In genomic region chr1:145982010-145982723, GRCh38 we compare ENCODE assay signal across 1 cellular context.
TF ChIP-seq lines count a peak whose summit lies in the region.

No MANE protein-coding gene starts in this region.

TF ChIP-seq in H1, 55 proteins besides CTCF, POLR2A, EP300 and RAD21:
- TF ChIP-seq JUN (IDR thresholded peaks at IDR 0.05; ENCODE audit: low read depth, low read length) (no peak), CHD1 (IDR thresholded peaks at IDR 0.05; ENCODE audit: low read depth, low read length) (no peak), CTBP2 (IDR thresholded peaks at IDR 0.05; ENCODE audit: borderline replicate concordance, insufficient read depth, insufficient read length, low read length) (no peak), NRF1 (IDR thresholded peaks at IDR 0.05; ENCODE audit: low read depth, low read length) (no peak), SRF (IDR thresholded peaks at IDR 0.05; ENCODE audit: low read depth, low read length) (no peak), SIN3A (conservative IDR thresholded peaks at IDR 0.05 in 1 of 2, IDR thresholded peaks at IDR 0.05 in 1 of 2; ENCODE audit: low read depth in 1 of 2, low read length in 2 of 2) (no peak), ZNF274 (IDR thresholded peaks at IDR 0.05; ENCODE audit: borderline replicate concordance, extremely low read depth, low read length) (no peak), ASH2L (IDR thresholded peaks at IDR 0.05; ENCODE audit: low read length) (no peak), MAFK (IDR thresholded peaks at IDR 0.05; ENCODE audit: low read depth, low read length) (no peak), RBBP5 (IDR thresholded peaks at IDR 0.05; ENCODE audit: borderline replicate concordance, low read depth, low read length) (no peak), TAF7 (optimal IDR thresholded peaks at IDR 0.05; ENCODE audit: borderline replicate concordance, low read depth, low read length) (no peak)
- TF ChIP-seq, protein P1, sequence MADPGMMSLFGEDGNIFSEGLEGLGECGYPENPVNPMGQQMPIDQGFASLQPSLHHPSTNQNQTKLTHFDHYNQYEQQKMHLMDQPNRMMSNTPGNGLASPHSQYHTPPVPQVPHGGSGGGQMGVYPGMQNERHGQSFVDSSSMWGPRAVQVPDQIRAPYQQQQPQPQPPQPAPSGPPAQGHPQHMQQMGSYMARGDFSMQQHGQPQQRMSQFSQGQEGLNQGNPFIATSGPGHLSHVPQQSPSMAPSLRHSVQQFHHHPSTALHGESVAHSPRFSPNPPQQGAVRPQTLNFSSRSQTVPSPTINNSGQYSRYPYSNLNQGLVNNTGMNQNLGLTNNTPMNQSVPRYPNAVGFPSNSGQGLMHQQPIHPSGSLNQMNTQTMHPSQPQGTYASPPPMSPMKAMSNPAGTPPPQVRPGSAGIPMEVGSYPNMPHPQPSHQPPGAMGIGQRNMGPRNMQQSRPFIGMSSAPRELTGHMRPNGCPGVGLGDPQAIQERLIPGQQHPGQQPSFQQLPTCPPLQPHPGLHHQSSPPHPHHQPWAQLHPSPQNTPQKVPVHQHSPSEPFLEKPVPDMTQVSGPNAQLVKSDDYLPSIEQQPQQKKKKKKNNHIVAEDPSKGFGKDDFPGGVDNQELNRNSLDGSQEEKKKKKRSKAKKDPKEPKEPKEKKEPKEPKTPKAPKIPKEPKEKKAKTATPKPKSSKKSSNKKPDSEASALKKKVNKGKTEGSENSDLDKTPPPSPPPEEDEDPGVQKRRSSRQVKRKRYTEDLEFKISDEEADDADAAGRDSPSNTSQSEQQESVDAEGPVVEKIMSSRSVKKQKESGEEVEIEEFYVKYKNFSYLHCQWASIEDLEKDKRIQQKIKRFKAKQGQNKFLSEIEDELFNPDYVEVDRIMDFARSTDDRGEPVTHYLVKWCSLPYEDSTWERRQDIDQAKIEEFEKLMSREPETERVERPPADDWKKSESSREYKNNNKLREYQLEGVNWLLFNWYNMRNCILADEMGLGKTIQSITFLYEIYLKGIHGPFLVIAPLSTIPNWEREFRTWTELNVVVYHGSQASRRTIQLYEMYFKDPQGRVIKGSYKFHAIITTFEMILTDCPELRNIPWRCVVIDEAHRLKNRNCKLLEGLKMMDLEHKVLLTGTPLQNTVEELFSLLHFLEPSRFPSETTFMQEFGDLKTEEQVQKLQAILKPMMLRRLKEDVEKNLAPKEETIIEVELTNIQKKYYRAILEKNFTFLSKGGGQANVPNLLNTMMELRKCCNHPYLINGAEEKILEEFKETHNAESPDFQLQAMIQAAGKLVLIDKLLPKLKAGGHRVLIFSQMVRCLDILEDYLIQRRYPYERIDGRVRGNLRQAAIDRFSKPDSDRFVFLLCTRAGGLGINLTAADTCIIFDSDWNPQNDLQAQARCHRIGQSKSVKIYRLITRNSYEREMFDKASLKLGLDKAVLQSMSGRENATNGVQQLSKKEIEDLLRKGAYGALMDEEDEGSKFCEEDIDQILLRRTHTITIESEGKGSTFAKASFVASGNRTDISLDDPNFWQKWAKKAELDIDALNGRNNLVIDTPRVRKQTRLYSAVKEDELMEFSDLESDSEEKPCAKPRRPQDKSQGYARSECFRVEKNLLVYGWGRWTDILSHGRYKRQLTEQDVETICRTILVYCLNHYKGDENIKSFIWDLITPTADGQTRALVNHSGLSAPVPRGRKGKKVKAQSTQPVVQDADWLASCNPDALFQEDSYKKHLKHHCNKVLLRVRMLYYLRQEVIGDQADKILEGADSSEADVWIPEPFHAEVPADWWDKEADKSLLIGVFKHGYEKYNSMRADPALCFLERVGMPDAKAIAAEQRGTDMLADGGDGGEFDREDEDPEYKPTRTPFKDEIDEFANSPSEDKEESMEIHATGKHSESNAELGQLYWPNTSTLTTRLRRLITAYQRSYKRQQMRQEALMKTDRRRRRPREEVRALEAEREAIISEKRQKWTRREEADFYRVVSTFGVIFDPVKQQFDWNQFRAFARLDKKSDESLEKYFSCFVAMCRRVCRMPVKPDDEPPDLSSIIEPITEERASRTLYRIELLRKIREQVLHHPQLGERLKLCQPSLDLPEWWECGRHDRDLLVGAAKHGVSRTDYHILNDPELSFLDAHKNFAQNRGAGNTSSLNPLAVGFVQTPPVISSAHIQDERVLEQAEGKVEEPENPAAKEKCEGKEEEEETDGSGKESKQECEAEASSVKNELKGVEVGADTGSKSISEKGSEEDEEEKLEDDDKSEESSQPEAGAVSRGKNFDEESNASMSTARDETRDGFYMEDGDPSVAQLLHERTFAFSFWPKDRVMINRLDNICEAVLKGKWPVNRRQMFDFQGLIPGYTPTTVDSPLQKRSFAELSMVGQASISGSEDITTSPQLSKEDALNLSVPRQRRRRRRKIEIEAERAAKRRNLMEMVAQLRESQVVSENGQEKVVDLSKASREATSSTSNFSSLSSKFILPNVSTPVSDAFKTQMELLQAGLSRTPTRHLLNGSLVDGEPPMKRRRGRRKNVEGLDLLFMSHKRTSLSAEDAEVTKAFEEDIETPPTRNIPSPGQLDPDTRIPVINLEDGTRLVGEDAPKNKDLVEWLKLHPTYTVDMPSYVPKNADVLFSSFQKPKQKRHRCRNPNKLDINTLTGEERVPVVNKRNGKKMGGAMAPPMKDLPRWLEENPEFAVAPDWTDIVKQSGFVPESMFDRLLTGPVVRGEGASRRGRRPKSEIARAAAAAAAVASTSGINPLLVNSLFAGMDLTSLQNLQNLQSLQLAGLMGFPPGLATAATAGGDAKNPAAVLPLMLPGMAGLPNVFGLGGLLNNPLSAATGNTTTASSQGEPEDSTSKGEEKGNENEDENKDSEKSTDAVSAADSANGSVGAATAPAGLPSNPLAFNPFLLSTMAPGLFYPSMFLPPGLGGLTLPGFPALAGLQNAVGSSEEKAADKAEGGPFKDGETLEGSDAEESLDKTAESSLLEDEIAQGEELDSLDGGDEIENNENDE (IDR thresholded peaks at IDR 0.05; ENCODE audit: insufficient replicate concordance, low read length) = no peak
- TF ChIP-seq, protein P2, sequence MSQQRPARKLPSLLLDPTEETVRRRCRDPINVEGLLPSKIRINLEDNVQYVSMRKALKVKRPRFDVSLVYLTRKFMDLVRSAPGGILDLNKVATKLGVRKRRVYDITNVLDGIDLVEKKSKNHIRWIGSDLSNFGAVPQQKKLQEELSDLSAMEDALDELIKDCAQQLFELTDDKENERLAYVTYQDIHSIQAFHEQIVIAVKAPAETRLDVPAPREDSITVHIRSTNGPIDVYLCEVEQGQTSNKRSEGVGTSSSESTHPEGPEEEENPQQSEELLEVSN (IDR thresholded peaks at IDR 0.05) = no peak
